Comparison of ENCODE assay signal across 2 cellular contexts in genomic region chr12:87847147-87847546, GRCh38.
TF ChIP-seq lines count a peak whose summit lies in the region.

No MANE protein-coding gene starts in this region.

TF ChIP-seq in A549, 52 proteins besides CTCF, POLR2A, EP300 and RAD21:
- TF ChIP-seq MAX (IDR thresholded peaks at IDR 0.05) (no peak), PBX3 (IDR thresholded peaks at IDR 0.05) (no peak), NPAS2 (CRISPR knock-in tag; IDR thresholded peaks at IDR 0.05; ENCODE audit: borderline replicate concordance) (no peak)

TF ChIP-seq in H1, 55 proteins besides CTCF, POLR2A, EP300 and RAD21:
- TF ChIP-seq POU5F1 (IDR thresholded peaks at IDR 0.05; ENCODE audit: low read depth, low read length) (no peak), EZH2 (IDR thresholded peaks at IDR 0.05; ENCODE audit: low read depth, low read length, severe bottlenecking) (no peak), NRF1 (IDR thresholded peaks at IDR 0.05; ENCODE audit: low read depth, low read length) (no peak), CBX8 (IDR thresholded peaks at IDR 0.05; ENCODE audit: borderline replicate concordance, low read depth, low read length) (no peak), RXRA (IDR thresholded peaks at IDR 0.05; ENCODE audit: insufficient read depth, low read depth, low read length) (no peak), HDAC6 (IDR thresholded peaks at IDR 0.05; ENCODE audit: low read depth, low read length) (no peak), KDM5A (IDR thresholded peaks at IDR 0.05; ENCODE audit: low read length) (no peak), HDAC2 (IDR thresholded peaks at IDR 0.05; ENCODE audit: borderline replicate concordance in 1 of 2, low read depth in 2 of 2, low read length in 2 of 2) (no peak)
